Comparison of ENCODE assay signal across 1 cellular context in the genomic region with DNA sequence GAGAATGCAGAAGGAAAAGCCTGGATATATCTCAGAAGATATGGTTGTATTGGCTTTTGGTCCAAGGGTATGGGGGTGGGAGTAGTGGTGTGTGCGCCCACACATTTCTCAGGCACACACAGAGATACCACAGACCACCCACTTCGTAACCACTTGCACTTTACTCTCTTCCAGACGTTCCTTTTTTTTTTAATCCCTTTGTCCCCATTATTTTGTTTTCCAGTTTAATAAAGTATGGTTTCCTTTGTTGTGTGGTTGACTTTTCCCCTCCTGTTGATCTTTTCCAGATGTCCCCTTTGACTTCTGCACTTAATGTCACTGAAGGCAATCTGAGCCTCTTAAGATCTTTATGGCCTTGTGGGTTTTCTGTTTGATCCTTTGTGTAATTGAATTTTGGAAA.
A peak's percentile ranks its signal among the peaks of the same experiment; 100 is the strongest.
TF ChIP-seq lines count a peak whose summit lies in the region.

No MANE protein-coding gene starts in this region.

TF ChIP-seq in HepG2, 621 proteins besides CTCF, POLR2A, EP300 and RAD21:
- TF ChIP-seq ZSCAN31 (CRISPR knock-in tag; IDR thresholded peaks at IDR 0.05; ENCODE audit: low read depth) (no peak), ZC3H13 (CRISPR knock-in tag; IDR thresholded peaks at IDR 0.05) (peak; percentile 65; the same call in 1 of the 2 replicates)
TF ChIP-seq in HepG2: peak in this region for 1.
